In the genomic region with DNA sequence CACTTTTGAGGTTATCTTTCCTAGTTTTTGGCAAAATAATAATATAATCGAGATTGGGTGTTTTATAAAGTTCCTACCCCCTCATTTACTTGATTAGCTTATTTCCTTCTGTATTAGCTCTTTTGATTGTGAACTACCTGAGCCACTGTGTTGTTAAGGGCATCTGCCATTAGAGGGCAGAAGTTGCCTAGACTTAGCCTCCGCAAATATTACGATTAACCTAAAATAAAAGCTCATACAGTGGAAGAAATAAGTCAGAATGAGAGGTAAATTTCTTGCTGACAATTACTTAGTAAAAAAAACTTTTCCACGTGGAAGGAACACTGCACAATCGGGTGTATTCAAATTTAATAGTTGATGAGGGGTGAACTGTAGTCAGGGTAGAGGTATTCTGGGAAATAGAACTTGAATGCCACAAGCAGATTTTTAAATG, we compare ENCODE assay signal across 8 cellular contexts. TPM values are rescaled to one million over a fixed set of nuclear protein-coding genes. Genes with fewer than 3 reads are reported as not detected.
DNase-seq lines count a peak whose midpoint lies in the region; ATAC-seq, FAIRE-seq and TF ChIP-seq lines count a peak whose summit lies in the region.

No MANE protein-coding gene starts in this region.

- DNase-seq in Daoy (ENCODE audit: low read depth) (peak; percentile 48), HuH-7 (ENCODE audit: low spot score) (peak; percentile 40), RWPE1 (ENCODE audit: low spot score) (peak; percentile 62), GM12878 (ENCODE audit: low read depth, low spot score) (no peak), inferior parietal cortex (ENCODE audit: extremely low spot score) (peak; percentile 75), occipital lobe (lab: John Stamatoyannopoulos, UW) (no peak)
- DNase-seq in stimulated activated CD4-positive, alpha-beta T cell treated with anti-CD3 and anti-CD28 coated beads, Interleukin-2, amount 100 ng/mL, for 4 hours (ENCODE audit: low read depth): peak; percentile 44

- H3K27ac ChIP-seq in RWPE1: no peak overlapping the region
- no peak overlapping the region for H3K27ac ChIP-seq in GM12878 (ENCODE audit: control insufficient read depth, insufficient read depth)

- in situ Hi-C loops in GM12878 (cut with MboI): no loop called here

- peak overlapping the region; percentile 87 for H3K4me3 ChIP-seq in GM12878

- ATAC-seq in GM12878 (peak; percentile 40), GM21390 (IDR thresholded peaks at IDR 0.05; ENCODE audit: unreplicated experiment) (no peak)

- H3K36me3 ChIP-seq in GM12878 (ENCODE audit: control insufficient read depth in 2 of 2, insufficient read depth in 2 of 2, low read length in 1 of 2): peaks cover 6 to 38% of the 10 kb centered on the region in 2 experiments

- no peak for TF ChIP-seq EP300 in GM12878 (IDR thresholded peaks at IDR 0.05; ENCODE audit: borderline replicate concordance in 1 of 2, control insufficient read depth in 1 of 2, low read depth in 2 of 2, low read length in 2 of 2)

- SMC1A ChIA-PET in GM12878 (lab: Charles Lee; ENCODE audit: uncharacterized antibody, unreplicated experiment): interaction anchor here (0.6 to 4.9 kb wide), 36 partner anchors 9 to 1012 kb away, joined by 3 to 65 read pairs (median 5); partner anchors contain the start of gene SDE2

- RAD21 ChIA-PET in GM12878 (lab: Charles Lee; ENCODE audit: unreplicated experiment): interaction anchor here (0.6 to 3.1 kb wide), 41 partner anchors 8 to 597 kb away, joined by 3 to 58 read pairs (median 4); partner anchors contain the start of genes LIN9, PARP1, PYCR2 and SDE2

- intact Hi-C loops in GM12878 (cut with micrococcal nuclease; ENCODE audit: unreplicated experiment): loop anchor here (1.0 to 5.0 kb wide), 5 partner anchors 46 to 590 kb away; partner anchors contain the start of gene PARP1

- H3K79me2 ChIP-seq in GM12878 (ENCODE audit: control insufficient read depth, insufficient read depth, low read length): peaks cover 72% of the 10 kb centered on the region

- CTCF ChIA-PET in RWPE1 (lab: Yijun Ruan, JAX) (interaction anchor here (0.5 to 1.7 kb wide), 40 partner anchors 9 to 756 kb away, joined by 3 to 39 read pairs (median 4); partner anchors contain the start of genes LIN9 and SDE2), GM12878 (lab: Yijun Ruan, JAX) (interaction anchor here (0.5 to 3.7 kb wide), 64 partner anchors 8 to 640 kb away, joined by 3 to 198 read pairs (median 5); partner anchors contain the start of genes SDE2 and SRP9)

- peak; percentile 76 for TF ChIP-seq CTCF in RWPE1 (conservative IDR thresholded peaks at IDR 0.05; ENCODE audit: low read depth)
- peak; percentile 73 to 80 (median 78) for TF ChIP-seq CTCF in GM12878 (IDR thresholded peaks at IDR 0.05 in 2 of 3, conservative IDR thresholded peaks at IDR 0.05 in 1 of 3; ENCODE audit: control insufficient read depth in 2 of 3, extremely low read depth in 1 of 3, insufficient read depth in 1 of 3, low read depth in 3 of 3, low read length in 3 of 3)

- peak overlapping the region; percentile 68 for H3K4me2 ChIP-seq in GM12878 (ENCODE audit: control insufficient read depth, insufficient read depth)

- FAIRE-seq in GM12878 (lab: Jason Lieb, UNC): no peak

- TF ChIP-seq POLR2A in GM12878 (IDR thresholded peaks at IDR 0.05; ENCODE audit: low read depth, low read length): no peak

- BruUV-seq in GM12878 (replicated peaks; lab: Mats Ljungman, UMichigan): no TSS peak

- H3K9ac ChIP-seq in GM12878 (ENCODE audit: control insufficient read depth, insufficient read depth, low read length): peak overlapping the region; percentile 19; the same call in 1 of the 2 replicates

- POLR2A ChIA-PET in RWPE1 (lab: Yijun Ruan, JAX; ENCODE audit: low non-redundant PET) (interaction anchor here (0.5 to 1.2 kb wide), 5 partner anchors 19 to 66 kb away, joined by 3 to 5 read pairs (median 3); partner anchors contain the start of gene SDE2), GM12878 (lab: Charles Lee) (interaction anchor here (0.6 to 4.1 kb wide), 14 partner anchors 8 to 131 kb away, joined by 3 to 37 read pairs (median 5); partner anchors contain the start of gene SDE2)

- no peaks in the 10 kb centered on the region for H3K9me3 ChIP-seq in GM12878 (replicated peaks; ENCODE audit: control insufficient read depth, insufficient read depth, low read length)

- peaks cover 19% of the 10 kb centered on the region for H4K20me1 ChIP-seq in GM12878 (ENCODE audit: control insufficient read depth, insufficient read depth)

- peaks cover 11% of the 10 kb centered on the region for H3K4me1 ChIP-seq in GM12878 (ENCODE audit: control insufficient read depth, insufficient read depth, low read length)

- H2AFZ ChIP-seq in GM12878 (ENCODE audit: control insufficient read depth, low read depth, low read length): no peak overlapping the region

- WGBS in GM12878 (ENCODE audit: insufficient coverage, insufficient replicate concordance, low lambda C conversion rate, missing lambda C conversion rate): 3% methylated on average over 5 of the region's 5 CpGs

- TF ChIP-seq RAD21 in GM12878 (IDR thresholded peaks at IDR 0.05; ENCODE audit: insufficient read depth, low read depth, low read length): peak; percentile 83

- no peaks in the 10 kb centered on the region for H3K27me3 ChIP-seq in GM12878 (replicated peaks in 1 of 2; ENCODE audit: control insufficient read depth in 2 of 2, insufficient read depth in 2 of 2, low read length in 1 of 2)

TF ChIP-seq in GM12878, 131 proteins besides CTCF, POLR2A, EP300 and RAD21 (continues in another document):
- no peak for TF ChIP-seq STAT1 (conservative IDR thresholded peaks at IDR 0.05)
- no peak for TF ChIP-seq ZNF384 (IDR thresholded peaks at IDR 0.05; ENCODE audit: borderline replicate concordance, low read depth, low read length)
- TF ChIP-seq YBX1 (IDR thresholded peaks at IDR 0.05): no peak
- TF ChIP-seq PBX3 (IDR thresholded peaks at IDR 0.05; ENCODE audit: insufficient replicate concordance, low read depth, low read length): no peak
- TF ChIP-seq ESRRA (IDR thresholded peaks at IDR 0.05; ENCODE audit: low read length): no peak
- TF ChIP-seq CBX3 (IDR thresholded peaks at IDR 0.05; ENCODE audit: borderline replicate concordance, low read depth): no peak
- TF ChIP-seq SUPT20H (IDR thresholded peaks at IDR 0.05; ENCODE audit: borderline replicate concordance, control insufficient read depth, low read depth, low read length): no peak
- peak; percentile 1; the same call in 1 of the 2 replicates for TF ChIP-seq ATF2 (IDR thresholded peaks at IDR 0.05; ENCODE audit: low read length)
- 0 out of 4 replicates have a peak, but pooled peaks of 1 of the 2 experiments have one; percentile 10 for TF ChIP-seq BHLHE40 (IDR thresholded peaks at IDR 0.05; ENCODE audit: borderline replicate concordance in 1 of 2, low read depth in 2 of 2, low read length in 1 of 2)
- 0 out of 2 replicates have a peak, but pooled peaks have one; percentile 46 for TF ChIP-seq SMAD5 (IDR thresholded peaks at IDR 0.05; ENCODE audit: low read depth)
- TF ChIP-seq JUNB (IDR thresholded peaks at IDR 0.05): no peak
- no peak for TF ChIP-seq KLF5 (IDR thresholded peaks at IDR 0.05; ENCODE audit: partially characterized antibody)
- no peak for TF ChIP-seq NFYA (IDR thresholded peaks at IDR 0.05; ENCODE audit: borderline replicate concordance, low read depth, low read length)
- TF ChIP-seq PAX8 (IDR thresholded peaks at IDR 0.05): no peak
- peak; percentile 81; the same call in 1 of the 2 replicates for TF ChIP-seq SMARCA5 (IDR thresholded peaks at IDR 0.05)
- no peak for TF ChIP-seq POLR2AphosphoS5 (IDR thresholded peaks at IDR 0.05; ENCODE audit: low read length)
- no peak for TF ChIP-seq TBL1XR1 (IDR thresholded peaks at IDR 0.05; ENCODE audit: low read depth, low read length)

RNA-seq across cellular contexts. Expression of gene H3-3A, which starts 2.3 kb away (rescaled TPM):
- total RNA-seq in Daoy (2014; rRNA removed; shearing (Covaris generic)): 266 and 305 TPM in 2 replicates
- total RNA-seq in GM12878 (2013; cell fraction: nucleolus; rRNA removed): 42.3 and 42.8 TPM in 2 replicates
- total RNA-seq in GM12878 (2014; rRNA removed): 215 and 235 TPM in 2 replicates
- total RNA-seq in GM12878 (2014; rRNA removed; fragmentation: Illumina TruSeq; extraction: Trizol): 204 and 215 TPM in 2 replicates
- total RNA-seq in GM12878 (2021): 335 and 346 TPM in 2 replicates
- polyA plus RNA-seq in GM12878 (2011; ENCODE audit: low read depth): 230 TPM
- 441 and 486 TPM in 2 replicates for polyA plus RNA-seq in GM12878 (2011; rRNA removed)
- 386 and 490 TPM in 2 replicates for polyA plus RNA-seq in GM12878 (2011; cell fraction: cytosol; rRNA removed)
- polyA plus RNA-seq in GM12878 (2011; cell fraction: nucleus; rRNA removed): 137 and 158 TPM in 2 replicates
- polyA plus RNA-seq in GM12878 (2012): 266 TPM in 2 replicates
- 379 and 386 TPM in 2 replicates for polyA plus RNA-seq in GM12878 (2014; fragmentation: Illumina TruSeq; extraction: Trizol)
- 100 to 1,000 TPM; 254 to 435 TPM for polyA plus RNA-seq in GM12878 (2014; fragmentation: Nextera tagmentation; extraction: Ambion mirVana)
- polyA plus RNA-seq in GM12878 (2014; rRNA removed): 366 and 425 TPM in 2 replicates
- polyA plus RNA-seq in GM12878 (2016; fragmentation: Nextera tagmentation; extraction: Ambion mirVana): 100 to 1,000 TPM; 401 to 421 TPM
- polyA minus RNA-seq in GM12878 (2011; rRNA and poly(A)+ RNA removed): 64.2 and 65.1 TPM in 2 replicates
- 60.9 and 73.5 TPM in 2 replicates for polyA minus RNA-seq in GM12878 (2011; cell fraction: cytosol; rRNA and poly(A)+ RNA removed)
- polyA minus RNA-seq in GM12878 (2011; cell fraction: nucleus; rRNA and poly(A)+ RNA removed): 20.1 and 34.5 TPM in 2 replicates
- total RNA-seq in occipital lobe: 371 TPM

Comparison
In these comparisons a context has a peak if more than half of its experiments do, and no peak if none do; other contexts are left out.
1. DNase-seq: peak in Daoy (single experiment), HuH-7 (single experiment), RWPE1 (single experiment), inferior parietal cortex (single experiment) and stimulated activated CD4-positive, alpha-beta T cell treated with anti-CD3 and anti-CD28 coated beads, Interleukin-2, amount 100 ng/mL, for 4 hours (single experiment); none in GM12878 (single experiment) and occipital lobe (single experiment).